In genomic region chr20:23880426-23880825, GRCh38 we compare ENCODE assay signal across 25 cellular contexts. TPM values are rescaled to one million over a fixed set of nuclear protein-coding genes. Genes with fewer than 3 reads are reported as not detected.
"Had no signal": no experiment of that assay in that cellular context is flagged by ENCODE, and none has a peak within 500 bp of the region (broad histone marks: within the 10 kb centered on the region; RNA-seq: fewer than 3 reads in every experiment).

No MANE protein-coding gene starts in this region.

- H3K4me3 Mint-ChIP-seq: activated naive CD4-positive, alpha-beta T cell treated with anti-CD3 and anti-CD28 coated beads for 36 hours; activated naive CD8-positive, alpha-beta T cell treated with anti-CD3 and anti-CD28 coated beads, Interleukin-2, amount 50 U/mL, for 24 hours; immature natural killer cell; naive thymus-derived CD4-positive, alpha-beta T cell; T-cell had no signal

- H3K36me3 ChIP-seq: heart left ventricle, neutrophil, tibial artery had no signal

- H3K79me2 ChIP-seq: parathyroid adenoma had no signal

- H3K27ac Mint-ChIP-seq: activated naive CD4-positive, alpha-beta T cell treated with anti-CD3 and anti-CD28 coated beads for 36 hours; activated naive CD8-positive, alpha-beta T cell treated with anti-CD3 and anti-CD28 coated beads, Interleukin-2, amount 50 U/mL, for 24 hours; activated T-helper 2 cell treated with anti-CD3 and anti-CD28 coated beads, Interferon-gamma antibody, Interleukin-2, Interleukin-4, amounts not matched to agents 10 μg/mL and 5 μg/mL and 100 μg/mL, durations not matched to agents 14 hours and 24 hours and 36 hours; immature natural killer cell; naive thymus-derived CD4-positive, alpha-beta T cell; T-cell had no signal

- FAIRE-seq: colon had no signal

- H3K4me1 Mint-ChIP-seq: activated naive CD8-positive, alpha-beta T cell treated with anti-CD3 and anti-CD28 coated beads, Interleukin-2, amount 50 U/mL, for 24 hours; immature natural killer cell had no signal

- H3K9me3 ChIP-seq: heart left ventricle, mucosa of descending colon, neutrophil, tibial artery had no signal

- H3K36me3 Mint-ChIP-seq: immature natural killer cell; naive thymus-derived CD4-positive, alpha-beta T cell; T-cell had no signal

- H3K9ac ChIP-seq: parathyroid adenoma had no signal

- H3K27me3 ChIP-seq: neutrophil, tibial artery had no signal

- H3K4me1 ChIP-seq: heart left ventricle, parathyroid adenoma, tibial artery had no signal

- H3K9me3 Mint-ChIP-seq: activated naive CD4-positive, alpha-beta T cell treated with anti-CD3 and anti-CD28 coated beads for 36 hours; activated naive CD8-positive, alpha-beta T cell treated with anti-CD3 and anti-CD28 coated beads, Interleukin-2, amount 50 U/mL, for 24 hours; activated T-helper 2 cell treated with anti-CD3 and anti-CD28 coated beads, Interferon-gamma antibody, Interleukin-2, Interleukin-4, amounts not matched to agents 10 μg/mL and 5 μg/mL and 100 μg/mL, durations not matched to agents 14 hours and 24 hours and 36 hours; immature natural killer cell; naive thymus-derived CD4-positive, alpha-beta T cell; T-cell had no signal

- H3K4me3 ChIP-seq: heart left ventricle, mucosa of descending colon, tibial artery had no signal

- DNase-seq: activated CD4-positive, alpha-beta T cell treated with anti-CD3 and anti-CD28 coated beads, Interleukin-2, amount 50 U/mL, for 48 hours; activated CD4-positive, CD25-positive, alpha-beta regulatory T cell treated with anti-CD3 and anti-CD28 coated beads, Interleukin-2, amount 50 U/mL, for 72 hours; activated naive CD4-positive, alpha-beta T cell treated with anti-CD3 and anti-CD28 coated beads for 36 hours; activated naive CD8-positive, alpha-beta T cell treated with anti-CD3 and anti-CD28 coated beads, Interleukin-2, amount 50 U/mL, for 24 hours; activated T-cell treated with anti-CD3 and anti-CD28 coated beads, Interleukin-2, amount 50 U/mL, for 1 hour; foreskin melanocyte; heart left ventricle; immature natural killer cell; mucosa of descending colon; naive thymus-derived CD4-positive, alpha-beta T cell; retina; stimulated activated CD4-positive, alpha-beta T cell treated with anti-CD3 and anti-CD28 coated beads, Interleukin-4, amount 100 ng/mL, for 24 hours; stimulated activated naive CD4-positive, alpha-beta T cell; T-cell; T1000; tibial artery had no signal

- ATAC-seq: activated naive CD8-positive, alpha-beta T cell treated with anti-CD3 and anti-CD28 coated beads, Interleukin-2, amount 50 U/mL, for 24 hours; esophagus mucosa; heart left ventricle; mucosa of descending colon; naive thymus-derived CD4-positive, alpha-beta T cell; T-cell had no signal

- H2AFZ ChIP-seq: parathyroid adenoma had no signal

- H3K27me3 Mint-ChIP-seq: activated naive CD8-positive, alpha-beta T cell treated with anti-CD3 and anti-CD28 coated beads, Interleukin-2, amount 50 U/mL, for 24 hours had no signal

- H3K27ac ChIP-seq: heart left ventricle, neutrophil, parathyroid adenoma, tibial artery had no signal

RNA-seq across cellular contexts. Expression of gene CST5, which starts 0.9 kb away (rescaled TPM):
- total RNA-seq: activated naive CD4-positive, alpha-beta T cell treated with anti-CD3 and anti-CD28 coated beads for 36 hours; activated T-helper 2 cell treated with anti-CD3 and anti-CD28 coated beads, Interferon-gamma antibody, Interleukin-2, Interleukin-4, amounts not matched to agents 10 μg/mL and 5 μg/mL and 100 μg/mL, durations not matched to agents 14 hours and 24 hours and 36 hours; cardiac septum; esophagus mucosa; heart left ventricle; lung microvascular endothelial cell; mucosa of descending colon; naive thymus-derived CD4-positive, alpha-beta T cell; skeletal muscle tissue; subcutaneous adipose tissue; T-cell had no signal
- polyA plus RNA-seq: heart left ventricle; immature natural killer cell; naive thymus-derived CD4-positive, alpha-beta T cell had no signal

RNA-seq across cellular contexts. Expression of gene CST2, which starts 53.9 kb away (rescaled TPM):
- total RNA-seq: activated naive CD4-positive, alpha-beta T cell treated with anti-CD3 and anti-CD28 coated beads for 36 hours; activated T-helper 2 cell treated with anti-CD3 and anti-CD28 coated beads, Interferon-gamma antibody, Interleukin-2, Interleukin-4, amounts not matched to agents 10 μg/mL and 5 μg/mL and 100 μg/mL, durations not matched to agents 14 hours and 24 hours and 36 hours; cardiac septum; esophagus mucosa; lung microvascular endothelial cell; mucosa of descending colon; naive thymus-derived CD4-positive, alpha-beta T cell; skeletal muscle tissue; subcutaneous adipose tissue; T-cell had no signal
- polyA plus RNA-seq: heart left ventricle; immature natural killer cell; naive thymus-derived CD4-positive, alpha-beta T cell had no signal
